In the genomic region with DNA sequence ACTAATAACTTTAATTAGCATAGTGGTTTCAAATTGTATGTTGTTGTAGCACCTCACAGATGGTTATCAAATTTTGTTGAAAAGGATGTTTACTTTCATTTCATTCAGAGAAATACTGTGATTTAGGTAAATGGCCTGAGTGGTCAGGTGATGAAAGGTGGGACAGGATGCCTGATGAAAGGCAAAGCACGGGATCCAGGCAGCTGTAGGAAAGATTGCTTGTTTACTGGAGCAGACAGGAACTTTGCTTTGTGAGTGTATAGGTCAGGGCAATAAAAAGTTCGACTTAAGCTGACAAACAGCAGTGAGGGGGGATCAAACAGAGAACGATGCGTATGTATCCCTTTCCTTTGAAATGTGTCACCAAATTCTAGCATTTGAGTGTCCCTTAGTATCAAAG, we compare ENCODE assay signal across 21 cellular contexts.
"Had no signal": no experiment of that assay in that cellular context is flagged by ENCODE, and none has a peak within 500 bp of the region (broad histone marks: within the 10 kb centered on the region; RNA-seq: fewer than 3 reads in every experiment).

No MANE protein-coding gene starts in this region.

- H3K27me3 ChIP-seq: pancreas, tibial artery, uterus had no signal

- DNase-seq: activated CD4-positive, alpha-beta T cell treated with anti-CD3 and anti-CD28 coated beads for 1 hour; activated CD4-positive, alpha-beta T cell treated with anti-CD3 and anti-CD28 coated beads, Interleukin-2, amount 50 U/mL, for 48 hours; activated CD8-positive, alpha-beta memory T cell treated with anti-CD3 and anti-CD28 coated beads, Interleukin-2, amount 10 ng/mL, durations not matched to agents 7 days and 5 days; activated effector memory CD4-positive, alpha-beta T cell treated with Interleukin-2 at 50 U/mL for 16 hours; activated naive CD4-positive, alpha-beta T cell treated with anti-CD3 and anti-CD28 coated beads, Interleukin-2, amount 50 U/mL, for 16 hours; activated T-cell treated with anti-CD3 and anti-CD28 coated beads, Interleukin-2, amount 50 U/mL, for 1 hour; dermis blood vessel endothelial cell; glutamatergic neuron; midbrain; naive B cell; pancreas; retina; stimulated activated CD4-positive, alpha-beta T cell treated with anti-CD3 and anti-CD28 coated beads, Interleukin-2, amount 100 ng/mL, for 48 hours; T-helper 1 cell; T1000; tibial artery; uterus had no signal

- H3K4me1 ChIP-seq: uterus had no signal

- ATAC-seq: activated CD8-positive, alpha-beta memory T cell treated with anti-CD3 and anti-CD28 coated beads, Interleukin-2, amount 10 ng/mL, durations not matched to agents 7 days and 5 days; stimulated activated memory B cell treated with anti-CD40 and anti-IgM and Interleukin-4, amounts not matched to agents 10 μg/mL and 1 μg/mL and 100 μg/mL, for 72 hours had no signal

- H3K9me3 ChIP-seq: pancreas, tibial artery, uterus had no signal

- H3K36me3 ChIP-seq: pancreas, tibial artery, uterus had no signal

- H3K27ac ChIP-seq: pancreas, tibial artery, uterus had no signal

- H3K4me3 ChIP-seq: lung, pancreas, tibial artery, uterus had no signal

- FAIRE-seq: astrocyte, bronchial epithelial cell, pancreas had no signal
